In the genomic region with DNA sequence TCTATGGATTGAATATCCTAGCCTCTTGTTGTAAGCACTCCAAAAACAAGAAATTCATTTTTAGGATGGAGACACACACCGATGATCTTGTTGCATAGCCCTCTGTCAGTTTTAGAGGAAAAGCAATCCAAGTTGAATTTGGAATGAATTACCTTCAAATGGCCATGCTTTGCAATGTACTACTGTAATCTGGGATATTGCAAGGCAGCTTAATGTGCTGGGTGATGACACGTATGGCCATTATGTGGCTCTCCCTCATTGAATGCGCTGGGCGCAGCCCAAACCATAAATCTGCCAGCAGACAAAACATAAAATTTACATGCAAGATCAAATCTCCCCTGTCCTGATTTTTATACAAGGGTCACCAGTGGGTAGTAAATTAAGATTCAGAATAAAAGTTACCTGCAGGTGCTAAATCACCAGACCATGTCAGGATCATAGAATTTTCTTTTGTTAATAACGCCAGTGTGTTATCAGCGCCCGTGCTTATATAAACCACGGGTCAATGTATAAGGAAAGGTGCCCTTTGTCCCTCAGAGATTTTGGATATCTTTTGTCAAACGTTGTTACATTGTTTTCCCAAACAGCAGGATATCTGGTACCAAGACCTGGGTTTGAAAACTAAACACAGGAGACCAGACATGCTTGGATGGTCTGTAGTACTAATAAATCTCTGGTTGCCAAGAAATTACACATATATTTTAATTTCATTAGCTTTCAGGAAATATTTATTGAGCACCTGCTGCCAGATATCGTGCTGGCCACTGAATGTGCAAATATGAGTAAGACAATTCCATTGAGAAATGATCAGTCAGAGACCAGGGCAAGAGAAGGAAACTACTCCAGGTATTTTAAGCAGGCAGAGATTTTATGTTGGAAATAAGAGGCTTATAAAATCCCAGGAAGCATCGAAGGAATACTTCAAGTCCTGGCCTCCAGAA, we compare ENCODE assay signal across 12 cellular contexts.
"Had no signal": no experiment of that assay in that cellular context is flagged by ENCODE, and none has a peak within 500 bp of the region (broad histone marks: within the 10 kb centered on the region; RNA-seq: fewer than 3 reads in every experiment).

No MANE protein-coding gene starts in this region.

- H3K27ac Mint-ChIP-seq: activated CD4-positive, alpha-beta T cell treated with anti-CD3 and anti-CD28 coated beads, Interleukin-2, amount 10 ng/mL, durations not matched to agents 7 days and 5 days; naive thymus-derived CD4-positive, alpha-beta T cell; stimulated activated naive B cell treated with anti-CD40 and anti-IgM and Interleukin-4, amounts not matched to agents 10 μg/mL and 1 μg/mL and 100 μg/mL, for 72 hours had no signal

- DNase-seq: activated CD4-positive, alpha-beta T cell treated with anti-CD3 and anti-CD28 coated beads, Interleukin-2, amount 10 ng/mL, durations not matched to agents 7 days and 5 days; activated CD8-positive, alpha-beta memory T cell treated with anti-CD3 and anti-CD28 coated beads, Interleukin-2, amount 50 U/mL, for 48 hours; anterior cingulate cortex; brain microvascular endothelial cell; hippocampal formation; left ventricle myocardium inferior; naive thymus-derived CD4-positive, alpha-beta T cell; stimulated activated naive B cell treated with anti-CD40 and anti-IgM and Interleukin-4, amounts not matched to agents 10 μg/mL and 1 μg/mL and 100 μg/mL, for 72 hours; thyroid gland had no signal

- FAIRE-seq: keratinocyte, urothelium cell line had no signal

- ATAC-seq: naive thymus-derived CD4-positive, alpha-beta T cell; stimulated activated naive B cell treated with anti-CD40 and anti-IgM and Interleukin-4, amounts not matched to agents 10 μg/mL and 1 μg/mL and 100 μg/mL, for 72 hours had no signal

- H3K9me3 Mint-ChIP-seq: activated CD4-positive, alpha-beta T cell treated with anti-CD3 and anti-CD28 coated beads, Interleukin-2, amount 10 ng/mL, durations not matched to agents 7 days and 5 days had no signal

- H3K36me3 Mint-ChIP-seq: naive thymus-derived CD4-positive, alpha-beta T cell; stimulated activated naive B cell treated with anti-CD40 and anti-IgM and Interleukin-4, amounts not matched to agents 10 μg/mL and 1 μg/mL and 100 μg/mL, for 72 hours had no signal

- H3K4me1 Mint-ChIP-seq: activated CD4-positive, alpha-beta T cell treated with anti-CD3 and anti-CD28 coated beads, Interleukin-2, amount 10 ng/mL, durations not matched to agents 7 days and 5 days; central memory CD8-positive, alpha-beta T cell; naive thymus-derived CD4-positive, alpha-beta T cell; stimulated activated naive B cell treated with anti-CD40 and anti-IgM and Interleukin-4, amounts not matched to agents 10 μg/mL and 1 μg/mL and 100 μg/mL, for 72 hours had no signal

- H3K4me3 Mint-ChIP-seq: activated CD4-positive, alpha-beta T cell treated with anti-CD3 and anti-CD28 coated beads, Interleukin-2, amount 10 ng/mL, durations not matched to agents 7 days and 5 days; central memory CD8-positive, alpha-beta T cell; naive thymus-derived CD4-positive, alpha-beta T cell; stimulated activated naive B cell treated with anti-CD40 and anti-IgM and Interleukin-4, amounts not matched to agents 10 μg/mL and 1 μg/mL and 100 μg/mL, for 72 hours had no signal

- H3K27me3 Mint-ChIP-seq: central memory CD8-positive, alpha-beta T cell had no signal
